In genomic region chr4:83231620-83232056, GRCh38 we compare ENCODE assay signal across 8 cellular contexts. TPM values are rescaled to one million over a fixed set of nuclear protein-coding genes. Genes with fewer than 3 reads are reported as not detected.
A peak's percentile ranks its signal among the peaks of the same experiment; 100 is the strongest.
DNase-seq lines count a peak whose midpoint lies in the region; ATAC-seq, FAIRE-seq and TF ChIP-seq lines count a peak whose summit lies in the region.

No MANE protein-coding gene starts in this region.

- H3K36me3 ChIP-seq in HepG2 (replicated peaks in 1 of 2; ENCODE audit: control insufficient read depth in 1 of 2, insufficient read depth in 2 of 2, low read length in 2 of 2), result no peaks in the 10 kb centered on the region
- H3K36me3 ChIP-seq in MG63, result no peaks in the 10 kb centered on the region
- no peaks in the 10 kb centered on the region for H3K36me3 ChIP-seq in osteoblast (ENCODE audit: insufficient read depth, low read length)
- no peaks in the 10 kb centered on the region for H3K36me3 ChIP-seq in Karpas-422 (ENCODE audit: insufficient read depth, low read length)

- WGBS in HepG2 (ENCODE audit: low lambda C conversion rate), result 69% methylated on average over 1 of the region's 1 CpG

- CTCF ChIA-PET in HepG2 (lab: Yijun Ruan, JAX; ENCODE audit: low intra/inter-chr PET ratio, low total read pairs), result interaction anchor here (0.6 kb wide), 1 partner anchor 21 kb away, joined by 3 read pairs; no protein-coding TSS in a partner anchor

- no peak for TF ChIP-seq POLR2A in HepG2 (IDR thresholded peaks at IDR 0.05; ENCODE audit: insufficient read depth in 1 of 2, low read depth in 2 of 2, low read length in 2 of 2)

- H3K9me2 ChIP-seq in Karpas-422 (replicated peaks; ENCODE audit: insufficient read depth, low read length), result no peaks in the 10 kb centered on the region

- no peaks in the 10 kb centered on the region for H4K20me1 ChIP-seq in HepG2 (ENCODE audit: insufficient read depth, low read length)
- H4K20me1 ChIP-seq in osteoblast (ENCODE audit: insufficient read depth, low read length), result no peaks in the 10 kb centered on the region
- H4K20me1 ChIP-seq in Karpas-422 (ENCODE audit: insufficient read depth, low read depth, low read length), result no peaks in the 10 kb centered on the region

- ATAC-seq in GM18907 (IDR thresholded peaks at IDR 0.05; ENCODE audit: unreplicated experiment), result peak; percentile 78
- peak; percentile 82 for ATAC-seq in HG02798 (IDR thresholded peaks at IDR 0.05; ENCODE audit: poor library complexity, unreplicated experiment)
- peak; percentile 64 for ATAC-seq in HepG2

- BruUV-seq in HepG2 (replicated peaks; lab: Mats Ljungman, UMichigan), result no TSS peak

- DNase-seq in OCI-M1 (lab: John Stamatoyannopoulos, UW) (peak; percentile 67), HepG2 (ENCODE audit: low spot score) (peak; percentile 60), MG63 (no peak), osteoblast (ENCODE audit: insufficient read length, low spot score, missing footprints) (no peak), Karpas-422 (no peak), GM19238 (ENCODE audit: insufficient read length, low spot score) (no peak)

- POLR2A ChIA-PET in HepG2 (lab: Yijun Ruan, JAX), result no interaction called here

- TF ChIP-seq CTCF in HepG2 (CRISPR knock-in tag; IDR thresholded peaks at IDR 0.05) (no peak), osteoblast (IDR thresholded peaks at IDR 0.05; ENCODE audit: extremely low read depth, low read depth, low read length) (no peak)

- H3K27me3 ChIP-seq in HepG2 (ENCODE audit: control insufficient read depth in 1 of 2, insufficient read depth in 2 of 2, low read length in 2 of 2) (no peaks in the 10 kb centered on the region), MG63 (no peaks in the 10 kb centered on the region), osteoblast (ENCODE audit: insufficient read depth, low read length) (no peaks in the 10 kb centered on the region), Karpas-422 (ENCODE audit: low read length) (no peaks in the 10 kb centered on the region)

- H3K9ac ChIP-seq in HepG2 (ENCODE audit: insufficient read depth, low read depth, low read length) (no peak overlapping the region), Karpas-422 (ENCODE audit: low read length) (no peak overlapping the region)

- H3K9me3 ChIP-seq in HepG2 (ENCODE audit: low read length), result no peaks in the 10 kb centered on the region
- no peaks in the 10 kb centered on the region for H3K9me3 ChIP-seq in MG63
- no peaks in the 10 kb centered on the region for H3K9me3 ChIP-seq in osteoblast (ENCODE audit: low read depth, low read length)
- no peaks in the 10 kb centered on the region for H3K9me3 ChIP-seq in Karpas-422 (ENCODE audit: low read length)

- H3K4me2 ChIP-seq in HepG2 (ENCODE audit: low read depth, low read length) (no peak overlapping the region), osteoblast (ENCODE audit: insufficient read depth, low read length) (no peak overlapping the region), Karpas-422 (ENCODE audit: low read depth, low read length, poor library complexity, severe bottlenecking) (no peak overlapping the region)

- in situ Hi-C loops in HepG2 (cut with HindIII; ENCODE audit: extremely low pct_ligation_motif_present, low pct_unique_long_range_greater_than_20kb), result no loop called here

- H3K4me3 ChIP-seq in HepG2 (replicated peaks in 1 of 3; ENCODE audit: insufficient read depth in 1 of 3, low read depth in 2 of 3, low read length in 3 of 3) (no peak overlapping the region), MG63 (no peak overlapping the region), osteoblast (ENCODE audit: insufficient read depth, low read length) (no peak overlapping the region), Karpas-422 (ENCODE audit: low read length) (no peak overlapping the region)

- TF ChIP-seq RAD21 in HepG2 (CRISPR knock-in tag; IDR thresholded peaks at IDR 0.05), result no peak

- H3K79me2 ChIP-seq in HepG2 (ENCODE audit: insufficient read depth, low read length) (no peaks in the 10 kb centered on the region), osteoblast (ENCODE audit: insufficient read depth, low read length) (no peaks in the 10 kb centered on the region), Karpas-422 (ENCODE audit: low read length) (no peaks in the 10 kb centered on the region)

- peaks cover 27% of the 10 kb centered on the region for H3K4me1 ChIP-seq in HepG2 (ENCODE audit: insufficient read depth, low read length)
- H3K4me1 ChIP-seq in osteoblast (ENCODE audit: insufficient read depth, low read length), result no peaks in the 10 kb centered on the region
- H3K4me1 ChIP-seq in Karpas-422 (ENCODE audit: low read length), result peaks cover 4% of the 10 kb centered on the region; the same call in 1 of the 2 replicates

- H2AFZ ChIP-seq in HepG2 (ENCODE audit: low read length) (no peak overlapping the region), osteoblast (ENCODE audit: low read length) (no peak overlapping the region), Karpas-422 (ENCODE audit: low read length) (no peak overlapping the region)

- TF ChIP-seq EP300 in HepG2 (IDR thresholded peaks at IDR 0.05; ENCODE audit: low read depth in 2 of 2, low read length in 2 of 2), result no peak
- TF ChIP-seq EP300 in HepG2 (CRISPR knock-in tag; IDR thresholded peaks at IDR 0.05; ENCODE audit: borderline replicate concordance), result no peak

- FAIRE-seq in HepG2 (lab: Jason Lieb, UNC), result no peak

- H3K27ac ChIP-seq in HepG2 (ENCODE audit: extremely low read length, insufficient read depth, low read length) (peak overlapping the region; percentile 12), osteoblast (ENCODE audit: low read depth, low read length) (no peak overlapping the region), Karpas-422 (ENCODE audit: low read length) (no peak overlapping the region)

- intact Hi-C loops in HepG2 (cut with micrococcal nuclease; ENCODE audit: unreplicated experiment), result no loop called here

TF ChIP-seq in HepG2, 621 proteins besides CTCF, POLR2A, EP300 and RAD21 (continues in another document):
- TF ChIP-seq SP4 (CRISPR knock-in tag; IDR thresholded peaks at IDR 0.05) (no peak), CEBPB (IDR thresholded peaks at IDR 0.05; ENCODE audit: borderline replicate concordance, low read depth, low read length) (peak; percentile 9; the same call in 1 of the 2 replicates), TOE1 (CRISPR knock-in tag; IDR thresholded peaks at IDR 0.05) (no peak), ZSCAN5A (CRISPR knock-in tag; IDR thresholded peaks at IDR 0.05; ENCODE audit: borderline replicate concordance) (no peak), GTF2F1 (IDR thresholded peaks at IDR 0.05; ENCODE audit: low read length) (no peak), PATZ1 (CRISPR knock-in tag; IDR thresholded peaks at IDR 0.05) (no peak)

RNA-seq across cellular contexts. Expression of gene COQ2, which starts 53.0 kb away (rescaled TPM):
- total RNA-seq in HepG2 (2016; rRNA removed; fragmentation: Illumina TruSeq; extraction: Trizol), result 16.4 and 17.3 TPM in 2 replicates
- total RNA-seq in HepG2 (2016; cell fraction: cytosol; rRNA removed; fragmentation: Illumina TruSeq; extraction: Trizol; ENCODE audit: low read depth), result 9.0 and 11.1 TPM in 2 replicates
- 15.4 and 18.9 TPM in 2 replicates for total RNA-seq in HepG2 (2016; cell fraction: insoluble cytoplasmic fraction; rRNA removed; fragmentation: Illumina TruSeq; extraction: Trizol)
- total RNA-seq in HepG2 (2016; cell fraction: membrane; rRNA removed; fragmentation: Illumina TruSeq; extraction: Trizol), result 11.9 and 12.0 TPM in 2 replicates
- 17.7 and 19.0 TPM in 2 replicates for total RNA-seq in HepG2 (2016; cell fraction: nucleus; rRNA removed; fragmentation: Illumina TruSeq; extraction: Trizol)
- 8.2 and 10.1 TPM in 2 replicates for polyA plus RNA-seq in HepG2 (2011; rRNA removed)
- 6.9 and 8.4 TPM in 2 replicates for polyA plus RNA-seq in HepG2 (2011; cell fraction: cytosol; rRNA removed)
- polyA plus RNA-seq in HepG2 (2011; cell fraction: nucleus; rRNA removed), result 3.6 TPM in 2 replicates
- polyA plus RNA-seq in HepG2 (2012), result 3.2 and 6.3 TPM in 2 replicates
- polyA plus RNA-seq in HepG2 (2016; cell fraction: cytosol; fragmentation: Illumina TruSeq; extraction: Trizol; ENCODE audit: low read depth), result 6.6 and 7.7 TPM in 2 replicates
- 14.8 and 18.0 TPM in 2 replicates for polyA plus RNA-seq in HepG2 (2016; cell fraction: insoluble cytoplasmic fraction; fragmentation: Illumina TruSeq; extraction: Trizol; ENCODE audit: low read depth)
- 7.8 and 9.6 TPM in 2 replicates for polyA plus RNA-seq in HepG2 (2016; cell fraction: membrane; fragmentation: Illumina TruSeq; extraction: Trizol; ENCODE audit: low read depth)
- 21.1 and 24.4 TPM in 2 replicates for polyA plus RNA-seq in HepG2 (2016; cell fraction: nucleus; fragmentation: Illumina TruSeq; extraction: Trizol; ENCODE audit: insufficient read depth, low read depth)
- 11.1 and 21.4 TPM in 2 replicates for polyA minus RNA-seq in HepG2 (2011; rRNA and poly(A)+ RNA removed; ENCODE audit: low replicate concordance)
- polyA minus RNA-seq in HepG2 (2011; cell fraction: cytosol; rRNA and poly(A)+ RNA removed), result 4.1 and 4.9 TPM in 2 replicates
- polyA minus RNA-seq in HepG2 (2011; cell fraction: nucleus; rRNA and poly(A)+ RNA removed), result 14.9 and 18.2 TPM in 2 replicates
- 21.8 and 34.9 TPM in 2 replicates for total RNA-seq in MG63 (2014; rRNA removed; shearing (Covaris generic); ENCODE audit: low replicate concordance)
- 14.1 and 17.1 TPM in 2 replicates for total RNA-seq in osteoblast
- total RNA-seq in Karpas-422 (2014; rRNA removed; shearing (Covaris generic); ENCODE audit: low replicate concordance), result 1.2 and 3.6 TPM in 2 replicates

Comparison
In these comparisons a context has a peak if more than half of its experiments do, and no peak if none do; other contexts are left out.
1. DNase-seq: peak in OCI-M1 (single experiment) and HepG2 (single experiment); none in MG63 (single experiment), osteoblast (single experiment), Karpas-422 (single experiment) and GM19238 (single experiment).
2. Peak in every context shown above with its lines, with median percentiles within 50 percentile points of each other: ATAC-seq.